ENCODE assay signal across 8 cellular contexts in genomic region chr20:49915380-49916145, GRCh38. TPM values are rescaled to one million over a fixed set of nuclear protein-coding genes. Genes with fewer than 3 reads are reported as not detected.
DNase-seq lines count a peak whose midpoint lies in the region; ATAC-seq and TF ChIP-seq lines count a peak whose summit lies in the region.

TSS of gene SPATA2 (minus strand) at chr20:49915529. CDS start at chr20:49908490, 7,039 bp downstream.

- TF ChIP-seq CTCF in esophagus squamous epithelium (IDR thresholded peaks at IDR 0.05): no peak

- peak within 1 kb of the TSS; percentile 92 to 98 (median 97) for H3K27ac ChIP-seq in esophagus squamous epithelium

- H3K9me3 ChIP-seq in esophagus squamous epithelium: no peaks in the 10 kb centered on the region

- DNase-seq in DMS153 treated with DMSO at 0.1 percent for 48 hours (lab: John Stamatoyannopoulos, UW; ENCODE audit: unreplicated experiment): peak; percentile 82
- DNase-seq in Jurkat, Clone E6-1 (ENCODE audit: low read depth, low spot score): peak; percentile 81
- DNase-seq in activated T-cell treated with anti-CD3 and anti-CD28 coated beads, Interleukin-2, amount 50 U/mL, for 4 hours: peak; percentile 89
- peak; percentile 83 for DNase-seq in esophagus squamous epithelium (lab: John Stamatoyannopoulos, UW)
- DNase-seq in myocyte (ENCODE audit: low read depth): peak; percentile 94
- peak; percentile 88 for DNase-seq in stimulated activated CD8-positive, alpha-beta memory T cell treated with anti-CD3 and anti-CD28 coated beads, Interleukin-7, amount 100 ng/mL, for 4 hours (ENCODE audit: low read depth in 2 of 2)

- 0 to 1% methylated on average over 32 to 34 of the region's 69 CpGs for WGBS in esophagus squamous epithelium, 2 donors

- intact Hi-C loops in esophagus squamous epithelium (cut with DNase I): no loop called here

- peak; percentile 82 for ATAC-seq in GM21619 (IDR thresholded peaks at IDR 0.05; ENCODE audit: unreplicated experiment)
- peak; percentile 85 to 88 for ATAC-seq in activated T-cell treated with anti-CD3 and anti-CD28 coated beads, Interleukin-2, amount 50 U/mL, for 4 hours

- H3K36me3 ChIP-seq in esophagus squamous epithelium: peaks cover 0 to 4% (median 0%) of the 10 kb centered on the region in 3 donors

- H3K4me1 Mint-ChIP-seq in activated T-cell treated with anti-CD3 and anti-CD28 coated beads, Interleukin-2, amount 50 U/mL, for 4 hours (ENCODE audit: low read depth): peaks cover 38% of the 10 kb centered on the region

- peaks cover 17 to 58% (median 24%) of the 10 kb centered on the region in 3 donors for H3K4me1 ChIP-seq in esophagus squamous epithelium

- peak within 1 kb of the TSS; percentile 93 for H3K4me3 ChIP-seq in Jurkat, Clone E6-1 (ENCODE audit: low read length)
- peak within 1 kb of the TSS; percentile 73 to 99 (median 85) for H3K4me3 ChIP-seq in esophagus squamous epithelium

- H3K27me3 ChIP-seq in esophagus squamous epithelium: no peaks in the 10 kb centered on the region

- no peaks in the 10 kb centered on the region for H3K9me3 Mint-ChIP-seq in activated T-cell treated with anti-CD3 and anti-CD28 coated beads, Interleukin-2, amount 50 U/mL, for 4 hours

- no peaks in the 10 kb centered on the region for H3K27me3 Mint-ChIP-seq in activated T-cell treated with anti-CD3 and anti-CD28 coated beads, Interleukin-2, amount 50 U/mL, for 4 hours (ENCODE audit: low read depth)

- peak in 2 of 4 donors; percentile 60 to 72 for TF ChIP-seq POLR2A in esophagus squamous epithelium (IDR thresholded peaks at IDR 0.05)

- peak within 1 kb of the TSS; percentile 98 for H3K4me3 Mint-ChIP-seq in activated T-cell treated with anti-CD3 and anti-CD28 coated beads, Interleukin-2, amount 50 U/mL, for 4 hours

- no peaks in the 10 kb centered on the region for H3K36me3 Mint-ChIP-seq in activated T-cell treated with anti-CD3 and anti-CD28 coated beads, Interleukin-2, amount 50 U/mL, for 4 hours (ENCODE audit: insufficient read depth)

TF ChIP-seq in PFSK-1, 5 proteins besides CTCF, POLR2A, EP300 and RAD21:
- TF ChIP-seq REST (IDR thresholded peaks at IDR 0.05; ENCODE audit: insufficient read depth in 1 of 2, low read depth in 2 of 2, low read length in 2 of 2): 0 out of 4 replicates have a peak, but pooled peaks of 1 of the 2 experiments have one; percentile 4
- peak; percentile 45; the same call in 1 of the 2 replicates for TF ChIP-seq TAF1 (IDR thresholded peaks at IDR 0.05; ENCODE audit: borderline replicate concordance, insufficient read depth, low read length)
- TF ChIP-seq SIN3A (IDR thresholded peaks at IDR 0.05; ENCODE audit: borderline replicate concordance, insufficient read depth, low read length): no peak
- TF ChIP-seq FOXP2 (optimal IDR thresholded peaks at IDR 0.05; ENCODE audit: borderline replicate concordance, extremely low read depth, extremely low read length, insufficient read depth): peak; percentile 68
- peak; percentile 68 for TF ChIP-seq POLR2AphosphoS5 (IDR thresholded peaks at IDR 0.05; ENCODE audit: low read depth, low read length)

RNA-seq across cellular contexts. Expression of gene SPATA2, which starts in this region (rescaled TPM):
- 7.5 TPM for polyA plus RNA-seq in Jurkat, Clone E6-1 (2012; ENCODE audit: insufficient read depth, insufficient read length)
- 7.6 TPM for polyA plus RNA-seq in PFSK-1 (2012; ENCODE audit: insufficient read length, low read depth)
- 10 to 100 TPM; 13.3 to 15.0 (median 13.3) TPM for total RNA-seq in activated T-cell treated with anti-CD3 and anti-CD28 coated beads, Interleukin-2, amount 50 U/mL, for 4 hours
- 1 to 10 TPM; 3.3 to 5.6 (median 4.0) TPM for total RNA-seq in esophagus squamous epithelium
- total RNA-seq in myocyte: 4.1 and 4.8 TPM in 2 replicates
- 5.5 TPM for polyA plus RNA-seq in myocyte (2012)

Comparison
In these comparisons a context has a peak if more than half of its experiments do, and no peak if none do; other contexts are left out.
1. Peak in every context shown above with its lines: DNase-seq, ATAC-seq, H3K4me3 ChIP-seq and H3K27ac ChIP-seq.